1 cellular context compared by ENCODE assay signal in genomic region chr1:86914998-86915736, GRCh38.
TF ChIP-seq lines count a peak whose summit lies in the region.

No MANE protein-coding gene starts in this region.

TF ChIP-seq in HepG2, 621 proteins besides CTCF, POLR2A, EP300 and RAD21 (continued from another document and continues in another):
- TF ChIP-seq NR2F1 (CRISPR knock-in tag; IDR thresholded peaks at IDR 0.05), result peak in 1 of 2 experiments; percentile 15; a peak in 1 of 4 replicates
- TF ChIP-seq MXI1 (IDR thresholded peaks at IDR 0.05; ENCODE audit: borderline replicate concordance, low read depth, low read length), result peak; percentile 23; the same call in 1 of the 3 replicates
- TF ChIP-seq RNF219 (CRISPR knock-in tag; IDR thresholded peaks at IDR 0.05), result no peak
- 0 out of 2 replicates have a peak, but pooled peaks have one; percentile 34 for TF ChIP-seq ZNF790 (CRISPR knock-in tag; IDR thresholded peaks at IDR 0.05; ENCODE audit: borderline replicate concordance)
- TF ChIP-seq ZNF687 (CRISPR knock-in tag; IDR thresholded peaks at IDR 0.05), result peak; percentile 80
- peak; percentile 52; the same call in 1 of the 2 replicates for TF ChIP-seq MAX (IDR thresholded peaks at IDR 0.05)
- peak; percentile 74 for TF ChIP-seq UBTF (CRISPR knock-in tag; IDR thresholded peaks at IDR 0.05)
- peak; percentile 87 for TF ChIP-seq ASH2L (IDR thresholded peaks at IDR 0.05; ENCODE audit: insufficient read length, low read depth, low read length)
- peak; percentile 42; the same call in 1 of the 2 replicates for TF ChIP-seq NR2C2 (CRISPR knock-in tag; IDR thresholded peaks at IDR 0.05; ENCODE audit: borderline replicate concordance)
- TF ChIP-seq FLYWCH1 (CRISPR knock-in tag; IDR thresholded peaks at IDR 0.05), result 0 out of 2 replicates have a peak, but pooled peaks have one; percentile 18
- TF ChIP-seq ZBTB42 (CRISPR knock-in tag; IDR thresholded peaks at IDR 0.05), result 0 out of 2 replicates have a peak, but pooled peaks have one; percentile 32
- no peak for TF ChIP-seq SIN3B (IDR thresholded peaks at IDR 0.05; ENCODE audit: low read length)
- TF ChIP-seq ZNF75D (CRISPR knock-in tag; IDR thresholded peaks at IDR 0.05; ENCODE audit: borderline replicate concordance), result no peak
- TF ChIP-seq ZNF724P (CRISPR knock-in tag; IDR thresholded peaks at IDR 0.05; ENCODE audit: borderline replicate concordance), result 0 out of 2 replicates have a peak, but pooled peaks have one; percentile 10
- peak; percentile 55; the same call in 1 of the 2 replicates for TF ChIP-seq HBP1 (CRISPR knock-in tag; IDR thresholded peaks at IDR 0.05; ENCODE audit: low read depth)
- peak; percentile 69 for TF ChIP-seq KMT2A (CRISPR knock-in tag; IDR thresholded peaks at IDR 0.05)
- peak; percentile 59; the same call in 1 of the 2 replicates for TF ChIP-seq ZNF646 (CRISPR knock-in tag; IDR thresholded peaks at IDR 0.05)
- peak; percentile 67; the same call in 1 of the 2 replicates for TF ChIP-seq ARID4A (CRISPR knock-in tag; IDR thresholded peaks at IDR 0.05; ENCODE audit: borderline replicate concordance)
- TF ChIP-seq NRL (CRISPR knock-in tag; IDR thresholded peaks at IDR 0.05; ENCODE audit: borderline replicate concordance), result 0 out of 2 replicates have a peak, but pooled peaks have one; percentile 55
- no peak for TF ChIP-seq NR1H2 (CRISPR knock-in tag; IDR thresholded peaks at IDR 0.05; ENCODE audit: borderline replicate concordance, low read depth)
- TF ChIP-seq ZXDC (CRISPR knock-in tag; IDR thresholded peaks at IDR 0.05), result peak; percentile 54; the same call in 1 of the 2 replicates
- TF ChIP-seq PCBP2 (optimal IDR thresholded peaks at IDR 0.05; ENCODE audit: low read depth, low read length, poor library complexity, severe bottlenecking), result no peak
- TF ChIP-seq SOX6 (IDR thresholded peaks at IDR 0.05), result no peak
- TF ChIP-seq SOX6 (CRISPR knock-in tag; IDR thresholded peaks at IDR 0.05), result peak; percentile 18; the same call in 1 of the 2 replicates
